In genomic region chr2:12031871-12032270, GRCh38 we compare ENCODE assay signal across 21 cellular contexts.
A peak's percentile ranks its signal among the peaks of the same experiment; 100 is the strongest.
DNase-seq lines count a peak whose midpoint lies in the region; ATAC-seq and TF ChIP-seq lines count a peak whose summit lies in the region.
"Had no signal": no experiment of that assay in that cellular context is flagged by ENCODE, and none has a peak within 500 bp of the region (broad histone marks: within the 10 kb centered on the region; RNA-seq: fewer than 3 reads in every experiment).

No MANE protein-coding gene starts in this region.

- WGBS in trophoblast cell (ENCODE audit: extremely low coverage, insufficient coverage, insufficient read length) = no CpG with 5 or more reads among the region's 4 CpGs

- H3K4me1 Mint-ChIP-seq in naive B cell = peaks cover 54 to 65% (median 62%) of the 10 kb centered on the region in 3 donors
- no peaks in the 10 kb centered on the region for H3K4me1 Mint-ChIP-seq in T-helper 2 cell treated with Interferon-gamma antibody and Interleukin-4, amounts not matched to agents 5 μg/mL and 100 μg/mL, for 36 hours (ENCODE audit: low read depth)

- no peaks in the 10 kb centered on the region for H3K79me1 ChIP-seq in trophoblast cell (ENCODE audit: low read length)

- H2AK5ac ChIP-seq in trophoblast cell (ENCODE audit: low read length) = no peak overlapping the region

- H3K27me3 ChIP-seq in GM06990 (replicated peaks; ENCODE audit: control insufficient read depth, insufficient read depth, low read length) (no peaks in the 10 kb centered on the region), trophoblast cell (ENCODE audit: insufficient read depth, low read length) (no peaks in the 10 kb centered on the region)
- H3K27me3 ChIP-seq: hepatocyte, left lung had no signal

- no peak overlapping the region for H4K91ac ChIP-seq in trophoblast cell (ENCODE audit: low read depth, low read length)

- H3K4me1 ChIP-seq in trophoblast cell (ENCODE audit: control insufficient read depth in 1 of 2, insufficient read depth in 2 of 2, low read length in 2 of 2) = peaks cover 2 to 5% of the 10 kb centered on the region in 2 experiments
- H3K4me1 ChIP-seq: left lung had no signal

- H3K79me2 ChIP-seq in trophoblast cell (ENCODE audit: control insufficient read depth, insufficient read depth, low read length, poor library complexity) = no peaks in the 10 kb centered on the region
- H3K79me2 ChIP-seq: hepatocyte had no signal

- H2BK12ac ChIP-seq in trophoblast cell (ENCODE audit: low read length) = no peak overlapping the region

- no peaks in the 10 kb centered on the region for H3K27me3 Mint-ChIP-seq in naive B cell
- H3K27me3 Mint-ChIP-seq in T-helper 2 cell treated with Interferon-gamma antibody and Interleukin-4, amounts not matched to agents 5 μg/mL and 100 μg/mL, for 36 hours (ENCODE audit: low read depth) = peaks cover 8% of the 10 kb centered on the region
- H3K27me3 Mint-ChIP-seq: brain, progenitor cell of endocrine pancreas had no signal

- no peak overlapping the region for H3K4ac ChIP-seq in trophoblast cell (ENCODE audit: low read depth, low read length)

- H3K9ac ChIP-seq in trophoblast cell (ENCODE audit: low read length) = no peak overlapping the region

- no peak overlapping the region for H3K18ac ChIP-seq in trophoblast cell (ENCODE audit: low read length)

- no peak overlapping the region for H3K27ac ChIP-seq in trophoblast cell (ENCODE audit: low read depth, low read length)
- H3K27ac ChIP-seq: hepatocyte, left lung, SK-N-MC, VCaP had no signal

- H3K23ac ChIP-seq in trophoblast cell (ENCODE audit: low read length) = no peak overlapping the region

- no peak overlapping the region for H2AFZ ChIP-seq in trophoblast cell (ENCODE audit: insufficient read depth, low read length, poor library complexity)
- H2AFZ ChIP-seq: hepatocyte had no signal

- no peak overlapping the region for H2BK120ac ChIP-seq in trophoblast cell (ENCODE audit: insufficient read depth, low read length, poor library complexity)

- H2BK5ac ChIP-seq in trophoblast cell (ENCODE audit: low read depth, low read length, poor library complexity) = no peak overlapping the region

- H3K9me3 ChIP-seq in trophoblast cell (ENCODE audit: insufficient read depth, low read depth, low read length) = no peaks in the 10 kb centered on the region
- H3K9me3 ChIP-seq: left lung had no signal

- H3K14ac ChIP-seq in trophoblast cell (ENCODE audit: low read length) = no peak overlapping the region

- H3K4me3 ChIP-seq in GM06990 (replicated peaks; ENCODE audit: low read depth, low read length) = no peak overlapping the region
- H3K4me3 ChIP-seq in trophoblast cell (ENCODE audit: low read depth, low read length) = no peak overlapping the region
- H3K4me3 ChIP-seq: hepatocyte, left lung, SK-N-MC had no signal

- no peak overlapping the region for H4K8ac ChIP-seq in trophoblast cell (ENCODE audit: low read depth, low read length)

- in situ Hi-C loops in GM13976 (cut with MboI; ENCODE audit: low sequenced_read_pairs, unreplicated experiment) = loop anchor here (25.0 kb wide), 1 partner anchor 170 kb away; no protein-coding TSS in a partner anchor

- DNase-seq in GM06990 (ENCODE audit: extremely low read depth, insufficient read length) (peak; percentile 61), NCI-H526 (lab: John Stamatoyannopoulos, UW) (peak; percentile 90 to 93), naive B cell (peak; percentile 66), GM13976 (ENCODE audit: low spot score) (no peak), trophoblast cell (no peak), medulla oblongata (ENCODE audit: extremely low spot score) (no peak)
- DNase-seq in T-helper 2 cell treated with Interferon-gamma antibody and Interleukin-4, amounts not matched to agents 5 μg/mL and 100 μg/mL, for 36 hours (ENCODE audit: low spot score) = no peak
- DNase-seq: activated naive CD8-positive, alpha-beta T cell treated with anti-CD3 and anti-CD28 coated beads, Interleukin-2, amount 10 ng/mL, durations not matched to agents 7 days and 5 days; CD4-positive, CD25-positive, alpha-beta regulatory T cell; immature natural killer cell; left lung; NCI-H1048; NCI-H510A; nephron progenitor cell; RPMI8226 had no signal

- H3K36me3 ChIP-seq in GM06990 (ENCODE audit: control insufficient read depth, insufficient read depth, low read length) = no peaks in the 10 kb centered on the region
- H3K36me3 ChIP-seq in trophoblast cell (ENCODE audit: control insufficient read depth in 1 of 2, insufficient read depth in 2 of 2, low read length in 2 of 2) = no peaks in the 10 kb centered on the region
- H3K36me3 ChIP-seq: left lung had no signal

- peak; percentile 3 for ATAC-seq in HG03060 (IDR thresholded peaks at IDR 0.05; ENCODE audit: low read depth, unreplicated experiment)
- ATAC-seq in naive B cell (ENCODE audit: low read depth in 2 of 2) = peak; percentile 46 to 58
- ATAC-seq: left lung had no signal

- no peak overlapping the region for H4K12ac ChIP-seq in trophoblast cell (ENCODE audit: low read depth, low read length)

- H3K27ac Mint-ChIP-seq in naive B cell = peak overlapping the region; percentile 74 to 96 (median 88)
- H3K27ac Mint-ChIP-seq in T-helper 2 cell treated with Interferon-gamma antibody and Interleukin-4, amounts not matched to agents 5 μg/mL and 100 μg/mL, for 36 hours = no peak overlapping the region
- H3K27ac Mint-ChIP-seq: activated naive CD8-positive, alpha-beta T cell treated with anti-CD3 and anti-CD28 coated beads, Interleukin-2, amount 10 ng/mL, durations not matched to agents 7 days and 5 days; CD4-positive, CD25-positive, alpha-beta regulatory T cell; immature natural killer cell; nephron progenitor cell; progenitor cell of endocrine pancreas had no signal

- H3K9me3 Mint-ChIP-seq in naive B cell = peaks cover 0 to 2% (median 0%) of the 10 kb centered on the region in 7 donors
- H3K9me3 Mint-ChIP-seq in T-helper 2 cell treated with Interferon-gamma antibody and Interleukin-4, amounts not matched to agents 5 μg/mL and 100 μg/mL, for 36 hours = no peaks in the 10 kb centered on the region
- H3K9me3 Mint-ChIP-seq: nephron progenitor cell had no signal

- H3K36me3 Mint-ChIP-seq in naive B cell = no peaks in the 10 kb centered on the region
- H3K36me3 Mint-ChIP-seq in T-helper 2 cell treated with Interferon-gamma antibody and Interleukin-4, amounts not matched to agents 5 μg/mL and 100 μg/mL, for 36 hours (ENCODE audit: low read depth) = no peaks in the 10 kb centered on the region
- H3K36me3 Mint-ChIP-seq: brain; CD4-positive, CD25-positive, alpha-beta regulatory T cell had no signal

- no peak overlapping the region for H3K4me2 ChIP-seq in trophoblast cell (ENCODE audit: low read length)
- H3K4me2 ChIP-seq: hepatocyte had no signal

- TF ChIP-seq CTCF in GM06990 (IDR thresholded peaks at IDR 0.05; ENCODE audit: insufficient read depth, low read length, poor library complexity, severe bottlenecking) = no peak
- TF ChIP-seq CTCF in GM13976 (IDR thresholded peaks at IDR 0.05; ENCODE audit: borderline replicate concordance, control extremely low read depth, extremely low read depth, insufficient read depth, missing control alignments) = no peak

- H3K4me3 Mint-ChIP-seq in naive B cell = peak overlapping the region; percentile 41 to 89 (median 77)
- no peak overlapping the region for H3K4me3 Mint-ChIP-seq in T-helper 2 cell treated with Interferon-gamma antibody and Interleukin-4, amounts not matched to agents 5 μg/mL and 100 μg/mL, for 36 hours
- H3K4me3 Mint-ChIP-seq: activated naive CD8-positive, alpha-beta T cell treated with anti-CD3 and anti-CD28 coated beads, Interleukin-2, amount 10 ng/mL, durations not matched to agents 7 days and 5 days; brain; CD4-positive, CD25-positive, alpha-beta regulatory T cell; immature natural killer cell; nephron progenitor cell had no signal

Comparison
In these comparisons a context has a peak if more than half of its experiments do, and no peak if none do; other contexts are left out.
1. DNase-seq: peak in GM06990 (single experiment), NCI-H526 (2 of 2) and naive B cell (single experiment); none in GM13976 (single experiment), T-helper 2 cell treated with Interferon-gamma antibody and Interleukin-4, amounts not matched to agents 5 μg/mL and 100 μg/mL, for 36 hours (single experiment), trophoblast cell (0 of 2) and medulla oblongata (single experiment).